Comparison of ENCODE assay signal across 15 cellular contexts in genomic region chr3:52844290-52844985, GRCh38. TPM values are rescaled to one million over a fixed set of nuclear protein-coding genes. Genes with fewer than 3 reads are reported as not detected.
DNase-seq lines count a peak whose midpoint lies in the region; ATAC-seq and TF ChIP-seq lines count a peak whose summit lies in the region.
"Had no signal": no experiment of that assay in that cellular context is flagged by ENCODE, and none has a peak within 500 bp of the region (broad histone marks: within the 10 kb centered on the region; RNA-seq: fewer than 3 reads in every experiment).

No MANE protein-coding gene starts in this region.

- CTCF ChIA-PET in activated CD4-positive, alpha-beta T cell treated with anti-CD3 and anti-CD28 coated beads, Interleukin-2, amount 10 ng/mL, durations not matched to agents 7 days and 5 days (lab: Charles Lee), result interaction anchor here (1.2 kb wide), 1 partner anchor 46 kb away, joined by 3 read pairs; no protein-coding TSS in a partner anchor

- peaks cover 24% of the 10 kb centered on the region for H3K4me1 Mint-ChIP-seq in activated CD4-positive, alpha-beta T cell treated with anti-CD3 and anti-CD28 coated beads, Interleukin-2, amount 10 ng/mL, durations not matched to agents 7 days and 5 days
- H3K4me1 Mint-ChIP-seq in osteocyte (ENCODE audit: unreplicated experiment), result peaks cover 24% of the 10 kb centered on the region

- no peak for DNase-seq in activated CD4-positive, alpha-beta T cell treated with anti-CD3 and anti-CD28 coated beads, Interleukin-2, amount 10 ng/mL, durations not matched to agents 7 days and 5 days
- no peak for DNase-seq in activated CD4-positive, alpha-beta T cell treated with anti-CD3 and anti-CD28 coated beads, Interleukin-2, amount 50 U/mL, for 4 hours
- no peak for DNase-seq in osteocyte (ENCODE audit: extremely low spot score, unreplicated experiment)
- no peak for DNase-seq in uterus
- DNase-seq in effector CD8-positive, alpha-beta T cell (lab: John Stamatoyannopoulos, UW), result no peak
- no peak for DNase-seq in stimulated activated CD4-positive, alpha-beta T cell treated with anti-CD3 and anti-CD28 coated beads, Interleukin-15, amount 100 ng/mL, for 24 hours
- DNase-seq: activated CD4-positive, alpha-beta T cell treated with anti-CD3 and anti-CD28 coated beads, Interleukin-2, amount 10 ng/mL, durations not matched to agents 24 days and 14 days; activated T-cell treated with anti-CD3 and anti-CD28 coated beads, Interleukin-2, amount 50 U/mL, for 72 hours; CD8-positive, alpha-beta memory T cell; NCI-H187 treated with DMSO at 0.1 percent for 48 hours; stimulated activated CD4-positive, alpha-beta T cell treated with anti-CD3 and anti-CD28 coated beads, Interleukin-12 subunit alpha, Interleukin-12 subunit beta, amount 100 ng/mL, for 4 hours; T-helper 9 cell had no signal

- WGBS in gastroesophageal sphincter (ENCODE audit: low coverage in 1 of 2), 2 donors, result 60 to 68% methylated on average over 8 to 13 of the region's 18 CpGs

- intact Hi-C loops in uterus (cut with DNase I; ENCODE audit: low total_unique reads), result no loop called here

- TF ChIP-seq POLR2A in gastroesophageal sphincter (IDR thresholded peaks at IDR 0.05), result no peak
- TF ChIP-seq POLR2A in uterus (IDR thresholded peaks at IDR 0.05), result no peak

- POLR2A ChIA-PET in activated CD4-positive, alpha-beta T cell treated with anti-CD3 and anti-CD28 coated beads, Interleukin-2, amount 10 ng/mL, durations not matched to agents 7 days and 5 days (lab: Charles Lee), result no interaction called here

- ATAC-seq in gastroesophageal sphincter, result no peak
- no peak for ATAC-seq in GM21576 (IDR thresholded peaks at IDR 0.05; ENCODE audit: unreplicated experiment)
- ATAC-seq: activated T-cell treated with anti-CD3 and anti-CD28 coated beads, Interleukin-2, amount 50 U/mL, for 72 hours had no signal

- H3K9me3 ChIP-seq in gastroesophageal sphincter (no peaks in the 10 kb centered on the region), uterus (no peaks in the 10 kb centered on the region)
- H3K9me3 ChIP-seq: thyroid gland had no signal

- H3K27me3 Mint-ChIP-seq in activated CD4-positive, alpha-beta T cell treated with anti-CD3 and anti-CD28 coated beads, Interleukin-2, amount 10 ng/mL, durations not matched to agents 7 days and 5 days, result no peaks in the 10 kb centered on the region
- H3K27me3 Mint-ChIP-seq in osteocyte (ENCODE audit: unreplicated experiment), result no peaks in the 10 kb centered on the region
- H3K27me3 Mint-ChIP-seq: activated CD4-positive, alpha-beta T cell treated with anti-CD3 and anti-CD28 coated beads, Interleukin-2, amount 10 ng/mL, durations not matched to agents 24 days and 14 days had no signal

- H3K4me3 ChIP-seq in gastroesophageal sphincter (no peak overlapping the region), uterus (no peak overlapping the region)
- H3K4me3 ChIP-seq: thyroid gland had no signal

- TF ChIP-seq EP300 in gastroesophageal sphincter (IDR thresholded peaks at IDR 0.05), result no peak

- no peak overlapping the region for H3K4me3 Mint-ChIP-seq in activated CD4-positive, alpha-beta T cell treated with anti-CD3 and anti-CD28 coated beads, Interleukin-2, amount 10 ng/mL, durations not matched to agents 7 days and 5 days
- no peak overlapping the region for H3K4me3 Mint-ChIP-seq in osteocyte (ENCODE audit: unreplicated experiment)
- H3K4me3 Mint-ChIP-seq: activated CD4-positive, alpha-beta T cell treated with anti-CD3 and anti-CD28 coated beads, Interleukin-2, amount 10 ng/mL, durations not matched to agents 24 days and 14 days; activated T-cell treated with anti-CD3 and anti-CD28 coated beads, Interleukin-2, amount 50 U/mL, for 72 hours; CD8-positive, alpha-beta memory T cell had no signal

- H3K27ac ChIP-seq in gastroesophageal sphincter, result peak overlapping the region; percentile 44 to 90 (median 82)
- H3K27ac ChIP-seq in uterus, result peak overlapping the region; percentile 74 to 79

- no peak for TF ChIP-seq CTCF in gastroesophageal sphincter (IDR thresholded peaks at IDR 0.05)
- TF ChIP-seq CTCF in osteocyte (IDR thresholded peaks at IDR 0.05), result no peak
- no peak for TF ChIP-seq CTCF in uterus (IDR thresholded peaks at IDR 0.05)

- H3K9me3 Mint-ChIP-seq in activated CD4-positive, alpha-beta T cell treated with anti-CD3 and anti-CD28 coated beads, Interleukin-2, amount 10 ng/mL, durations not matched to agents 7 days and 5 days, result no peaks in the 10 kb centered on the region
- H3K9me3 Mint-ChIP-seq in osteocyte (ENCODE audit: unreplicated experiment), result no peaks in the 10 kb centered on the region
- H3K9me3 Mint-ChIP-seq: activated CD4-positive, alpha-beta T cell treated with anti-CD3 and anti-CD28 coated beads, Interleukin-2, amount 10 ng/mL, durations not matched to agents 24 days and 14 days; activated T-cell treated with anti-CD3 and anti-CD28 coated beads, Interleukin-2, amount 50 U/mL, for 72 hours; CD8-positive, alpha-beta memory T cell had no signal

- H3K4me1 ChIP-seq in gastroesophageal sphincter (peaks cover 6 to 77% (median 22%) of the 10 kb centered on the region in 3 donors), uterus (peaks cover 0 to 6% of the 10 kb centered on the region in 2 donors)

- H3K36me3 Mint-ChIP-seq in activated CD4-positive, alpha-beta T cell treated with anti-CD3 and anti-CD28 coated beads, Interleukin-2, amount 10 ng/mL, durations not matched to agents 7 days and 5 days (ENCODE audit: low read depth), result peaks cover 9% of the 10 kb centered on the region
- peaks cover 16% of the 10 kb centered on the region for H3K36me3 Mint-ChIP-seq in osteocyte (ENCODE audit: unreplicated experiment)

- peak overlapping the region; percentile 21 for H3K27ac Mint-ChIP-seq in activated CD4-positive, alpha-beta T cell treated with anti-CD3 and anti-CD28 coated beads, Interleukin-2, amount 10 ng/mL, durations not matched to agents 7 days and 5 days
- H3K27ac Mint-ChIP-seq in osteocyte (ENCODE audit: unreplicated experiment), result peak overlapping the region; percentile 77
- H3K27ac Mint-ChIP-seq: activated CD4-positive, alpha-beta T cell treated with anti-CD3 and anti-CD28 coated beads, Interleukin-2, amount 10 ng/mL, durations not matched to agents 24 days and 14 days; activated T-cell treated with anti-CD3 and anti-CD28 coated beads, Interleukin-2, amount 50 U/mL, for 72 hours had no signal

- H3K36me3 ChIP-seq in gastroesophageal sphincter (peaks cover 0 to 67% of the 10 kb centered on the region in 2 donors), uterus (no peaks in the 10 kb centered on the region)

- H3K27me3 ChIP-seq in gastroesophageal sphincter (no peaks in the 10 kb centered on the region), uterus (no peaks in the 10 kb centered on the region)
- H3K27me3 ChIP-seq: thyroid gland had no signal

RNA-seq across cellular contexts. Expression of gene MUSTN1, which starts 9.6 kb away (rescaled TPM):
- 1 to 10 TPM in 1 of 2 experiments, not detected in 1; 2.8 TPM for total RNA-seq in activated CD4-positive, alpha-beta T cell treated with anti-CD3 and anti-CD28 coated beads, Interleukin-2, amount 10 ng/mL, durations not matched to agents 7 days and 5 days
- 10 to 100 TPM in 3 of 4 donors, 1 to 10 TPM in 1; 8.6 to 20.9 (median 16.6) TPM for total RNA-seq in gastroesophageal sphincter
- 2.0 and 6.2 TPM in 2 replicates for total RNA-seq in osteocyte
- total RNA-seq in uterus, result 10 to 100 TPM in 1 of 4 donors, 1 to 10 TPM in 2, not detected in 1; 1.8 to 35.2 (median 8.7) TPM

RNA-seq across cellular contexts. Expression of gene ITIH4, which starts 14.0 kb away (rescaled TPM):
- total RNA-seq in activated CD4-positive, alpha-beta T cell treated with anti-CD3 and anti-CD28 coated beads, Interleukin-2, amount 10 ng/mL, durations not matched to agents 7 days and 5 days, result 10 to 100 TPM; 25.5 to 28.6 TPM
- total RNA-seq in gastroesophageal sphincter (1 to 10 TPM; 1.2 to 7.0 (median 3.4) TPM), osteocyte (7.1 and 7.2 TPM in 2 replicates), uterus (1 to 10 TPM in 3 of 4 donors, under 1 TPM in 1; 0.26 to 8.7 (median 6.9) TPM)

RNA-seq across cellular contexts. Expression of gene ITIH3, which starts 49.8 kb away (rescaled TPM):
- not detected for total RNA-seq in activated CD4-positive, alpha-beta T cell treated with anti-CD3 and anti-CD28 coated beads, Interleukin-2, amount 10 ng/mL, durations not matched to agents 7 days and 5 days
- total RNA-seq in gastroesophageal sphincter, result 1 to 10 TPM in 1 of 4 donors, under 1 TPM in 2, not detected in 1; 0.27 to 9.7 (median 0.89) TPM
- total RNA-seq in osteocyte, result 0.59 and 0.78 TPM in 2 replicates
- total RNA-seq in uterus, result 10 to 100 TPM in 1 of 4 donors, 1 to 10 TPM in 2, under 1 TPM in 1; 0.48 to 11.8 (median 5.6) TPM
- total RNA-seq: activated CD4-positive, alpha-beta T cell treated with anti-CD3 and anti-CD28 coated beads, Interleukin-2, amount 10 ng/mL, durations not matched to agents 24 days and 14 days; activated T-cell treated with anti-CD3 and anti-CD28 coated beads, Interleukin-2, amount 50 U/mL, for 72 hours; CD8-positive, alpha-beta memory T cell had no signal

RNA-seq across cellular contexts. Expression of gene STIMATE, which starts 52.9 kb away (rescaled TPM):
- 10 to 100 TPM; 30.1 to 35.0 TPM for total RNA-seq in activated CD4-positive, alpha-beta T cell treated with anti-CD3 and anti-CD28 coated beads, Interleukin-2, amount 10 ng/mL, durations not matched to agents 7 days and 5 days
- total RNA-seq in gastroesophageal sphincter (10 to 100 TPM; 14.6 to 30.2 (median 20.5) TPM), osteocyte (22.9 and 25.3 TPM in 2 replicates), uterus (10 to 100 TPM in 3 of 4 donors, 1 to 10 TPM in 1; 6.7 to 24.1 (median 21.5) TPM)
